24 cellular contexts compared by ENCODE assay signal in the genomic region with DNA sequence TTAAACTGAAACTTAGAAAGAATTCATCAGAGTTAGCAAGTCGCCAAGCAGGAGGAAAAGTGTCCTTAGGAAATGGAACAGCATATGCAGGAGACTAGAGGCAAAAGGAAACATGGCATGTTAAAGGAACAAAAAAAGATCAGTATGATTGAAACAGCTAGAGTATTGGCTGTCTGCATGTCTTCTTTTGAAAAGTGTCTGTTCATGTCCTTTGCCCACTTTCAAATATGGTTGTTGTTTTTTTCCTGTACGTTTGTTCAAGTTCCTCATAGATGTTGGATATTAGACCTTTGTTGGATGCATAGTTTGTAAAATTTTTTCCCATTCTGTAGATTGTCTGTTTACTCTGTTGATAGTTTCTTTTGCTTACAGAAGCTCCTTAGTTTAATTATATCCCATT.
"Had no signal": no experiment of that assay in that cellular context is flagged by ENCODE, and none has a peak within 500 bp of the region (broad histone marks: within the 10 kb centered on the region; RNA-seq: fewer than 3 reads in every experiment).

No MANE protein-coding gene starts in this region.

- DNase-seq: colonic mucosa; cortex of kidney; dermis blood vessel endothelial cell; dorsolateral prefrontal cortex; effector CD4-positive, alpha-beta T cell; effector CD8-positive, alpha-beta T cell; effector memory CD4-positive, alpha-beta T cell; effector memory CD8-positive, alpha-beta T cell; endodermal cell; erythroblast; esophagus squamous epithelium; foreskin fibroblast; foreskin keratinocyte; foreskin melanocyte; gastrocnemius medialis; glutamatergic neuron; heart left ventricle; heart right ventricle had no signal

- H3K4me1 Mint-ChIP-seq: endodermal cell had no signal

- H3K27me3 Mint-ChIP-seq: dendritic cell treated with granulocyte-macrophage colony-stimulating factor and Interleukin-4, amounts not matched to agents 40 ng/mL and 50 ng/mL, for 4 days had no signal

- H3K4me3 Mint-ChIP-seq: dendritic cell treated with granulocyte-macrophage colony-stimulating factor and Interleukin-4, amounts not matched to agents 40 ng/mL and 50 ng/mL, for 4 days; effector memory CD8-positive, alpha-beta T cell; endodermal cell had no signal

- H3K9me3 Mint-ChIP-seq: effector memory CD8-positive, alpha-beta T cell had no signal

- FAIRE-seq: endometrium, endothelial cell of umbilical vein, frontal cortex had no signal

- H3K27ac Mint-ChIP-seq: dendritic cell treated with granulocyte-macrophage colony-stimulating factor and Interleukin-4, amounts not matched to agents 40 ng/mL and 50 ng/mL, for 4 days; effector memory CD8-positive, alpha-beta T cell; endodermal cell had no signal

- ATAC-seq: effector memory CD8-positive, alpha-beta T cell; esophagus mucosa; foreskin keratinocyte; gastrocnemius medialis; gastroesophageal sphincter; heart left ventricle; heart right ventricle had no signal
